23 cellular contexts compared by ENCODE assay signal in the genomic region with DNA sequence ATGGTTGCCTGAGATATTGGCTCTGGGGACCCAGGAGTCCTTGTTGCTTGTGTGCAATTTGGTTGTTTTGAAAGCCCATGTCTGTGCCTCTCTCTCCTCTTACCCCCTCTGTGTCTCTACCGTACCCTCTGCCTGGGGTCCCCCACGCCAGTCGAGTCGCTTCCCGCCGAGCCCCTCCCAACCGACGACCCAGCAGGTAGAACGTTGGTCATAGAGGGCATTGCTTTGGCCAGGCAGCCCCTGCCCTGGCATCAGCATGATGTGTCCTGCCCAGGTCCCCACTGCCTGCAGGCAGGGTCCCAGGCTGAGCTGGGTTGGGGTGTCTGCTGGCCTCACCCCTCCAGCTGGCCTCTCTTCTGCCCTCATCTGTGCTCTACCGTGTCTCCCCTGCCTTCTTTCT. TPM values are rescaled to one million over a fixed set of nuclear protein-coding genes. Genes with fewer than 3 reads are reported as not detected.
A peak's percentile ranks its signal among the peaks of the same experiment; 100 is the strongest.
DNase-seq lines count a peak whose midpoint lies in the region; ATAC-seq, FAIRE-seq and TF ChIP-seq lines count a peak whose summit lies in the region.
"Had no signal": no experiment of that assay in that cellular context is flagged by ENCODE, and none has a peak within 500 bp of the region (broad histone marks: within the 10 kb centered on the region; RNA-seq: fewer than 3 reads in every experiment).

No MANE protein-coding gene starts in this region.

- H3K14ac ChIP-seq in H1 (ENCODE audit: insufficient read length) = no peak overlapping the region

- no peak overlapping the region for H2BK120ac ChIP-seq in H1 (replicated peaks; ENCODE audit: low read depth, low read length)

- no peak overlapping the region for H3K9ac ChIP-seq in H1 (replicated peaks in 1 of 4; ENCODE audit: extremely low read depth in 1 of 4, low read depth in 3 of 4, low read length in 3 of 4)
- H3K9ac ChIP-seq: GM23248 had no signal

- no peak for TF ChIP-seq EP300 in H1 (IDR thresholded peaks at IDR 0.05; ENCODE audit: borderline replicate concordance in 1 of 2, low read depth in 2 of 2, low read length in 2 of 2)

- no peaks in the 10 kb centered on the region for H3K4me1 Mint-ChIP-seq in brain
- H3K4me1 Mint-ChIP-seq: CD4-positive, CD25-positive, alpha-beta regulatory T cell; CD8-positive, alpha-beta memory T cell had no signal

- H2AK5ac ChIP-seq in H1 (ENCODE audit: low read depth, low read length) = no peak overlapping the region

- TF ChIP-seq CTCF in RWPE1 (conservative IDR thresholded peaks at IDR 0.05; ENCODE audit: low read depth) = no peak
- no peak for TF ChIP-seq CTCF in brain (conservative IDR thresholded peaks at IDR 0.05)
- TF ChIP-seq CTCF in H1 (IDR thresholded peaks at IDR 0.05; ENCODE audit: control extremely low read depth in 1 of 3, insufficient read depth in 1 of 3, low read depth in 1 of 3, low read length in 3 of 3) = no peak

- H2BK12ac ChIP-seq in H1 (ENCODE audit: low read depth, low read length) = no peak overlapping the region

- H3K23ac ChIP-seq in H1 (ENCODE audit: insufficient read length) = no peak overlapping the region

- no peak overlapping the region for H3K18ac ChIP-seq in H1 (ENCODE audit: extremely low read depth, low read length)

- no peak overlapping the region for H4K5ac ChIP-seq in H1 (ENCODE audit: insufficient read length, low read depth, low read length)

- H3K4me3 Mint-ChIP-seq in brain = no peak overlapping the region
- H3K4me3 Mint-ChIP-seq: CD4-positive, CD25-positive, alpha-beta regulatory T cell; CD8-positive, alpha-beta memory T cell had no signal

- no peaks in the 10 kb centered on the region for H3K4me1 ChIP-seq in H1 (replicated peaks in 1 of 4; ENCODE audit: control insufficient read depth in 3 of 4, insufficient read depth in 4 of 4, low read length in 3 of 4)

- H3K27me3 ChIP-seq in H1 (replicated peaks in 1 of 4; ENCODE audit: control insufficient read depth in 3 of 4, extremely low read depth in 1 of 4, insufficient read depth in 3 of 4, low read length in 3 of 4) = no peaks in the 10 kb centered on the region
- H3K27me3 ChIP-seq: BE2C had no signal

- H3K27ac ChIP-seq in RWPE1 = peak overlapping the region; percentile 35
- H3K27ac ChIP-seq in H1 (ENCODE audit: low read depth, low read length) = no peak overlapping the region
- peak overlapping the region; percentile 40 for H3K27ac ChIP-seq in temporal lobe (ENCODE audit: low read depth, low read length)
- H3K27ac ChIP-seq: GM23248 had no signal

- no peak overlapping the region for H2BK15ac ChIP-seq in H1 (ENCODE audit: low read length)

- no peak overlapping the region for H2BK20ac ChIP-seq in H1 (ENCODE audit: low read length)

- DNase-seq in RWPE1 (ENCODE audit: low spot score) = no peak
- DNase-seq in H1 (ENCODE audit: low read depth in 1 of 2, low spot score in 2 of 2) = no peak
- DNase-seq in glomerular visceral epithelial cell (ENCODE audit: extremely low spot score) = no peak
- DNase-seq: ACHN; BE2C; CD4-positive, CD25-positive, alpha-beta regulatory T cell; CD8-positive, alpha-beta memory T cell; COR-L47; DMS 273 treated with DMSO at 0.1 percent for 48 hours; DMS53; DND-41; EL; GM23248; HCEC 1CT; IMR-90 had no signal

- peaks cover 4% of the 10 kb centered on the region; the same call in 1 of the 2 replicates for H3K79me1 ChIP-seq in H1 (ENCODE audit: low read depth, low read length)

- POLR2A ChIA-PET in RWPE1 (lab: Yijun Ruan, JAX; ENCODE audit: low non-redundant PET) = no interaction called here
- POLR2A ChIA-PET in H1 (lab: Charles Lee; ENCODE audit: partially characterized antibody) = interaction anchor here (0.6 to 25.8 kb wide), 4 partner anchors 10 to 270 kb away, joined by 3 to 574 read pairs (median 171); a partner anchor contains a TSS

- H3K4me2 ChIP-seq in H1 (ENCODE audit: insufficient read depth in 1 of 2, low read depth in 2 of 2, low read length in 2 of 2) = no peak overlapping the region

- no peak for TF ChIP-seq POLR2A in H1 (IDR thresholded peaks at IDR 0.05; ENCODE audit: control extremely low read depth in 1 of 2, low read depth in 2 of 2, low read length in 2 of 2)

- TF ChIP-seq RAD21 in H1 (IDR thresholded peaks at IDR 0.05 in 1 of 2, conservative IDR thresholded peaks at IDR 0.05 in 1 of 2; ENCODE audit: low read depth in 2 of 2, low read length in 2 of 2) = no peak

- no peaks in the 10 kb centered on the region for H3K9me3 Mint-ChIP-seq in brain
- H3K9me3 Mint-ChIP-seq: CD4-positive, CD25-positive, alpha-beta regulatory T cell; CD8-positive, alpha-beta memory T cell had no signal

- no peak overlapping the region for H4K8ac ChIP-seq in H1 (ENCODE audit: extremely low read depth, insufficient read depth, low read length)

- no peak overlapping the region for H3K4me3 ChIP-seq in H1 (ENCODE audit: extremely low read depth in 1 of 4, insufficient read depth in 2 of 4, low read depth in 3 of 4, low read length in 4 of 4)
- H3K4me3 ChIP-seq: GM23248 had no signal

- FAIRE-seq in H1 (lab: Jason Lieb, UNC) = no peak
- FAIRE-seq: GM12891, H54, HTR-8/SVneo had no signal

- no peak overlapping the region for H4K91ac ChIP-seq in H1 (replicated peaks; ENCODE audit: insufficient read length, low read length)

- no peaks in the 10 kb centered on the region for H3K23me2 ChIP-seq in H1 (ENCODE audit: low read depth, low read length)

- WGBS in H1 (ENCODE audit: extremely low coverage in 1 of 2, insufficient coverage in 1 of 2, insufficient read length in 1 of 2, insufficient replicate concordance in 2 of 2, low coverage in 1 of 2, low lambda C conversion rate in 2 of 2, missing lambda C conversion rate in 1 of 2), 2 experiments = 97% methylated on average over 10 of the region's 10 CpGs; no CpG with 5 or more reads in 1 of the 2 experiments

- no peaks in the 10 kb centered on the region for H3K27me3 Mint-ChIP-seq in brain

- ATAC-seq in HG03196 (IDR thresholded peaks at IDR 0.05; ENCODE audit: unreplicated experiment) = no peak

- H3K4ac ChIP-seq in H1 (replicated peaks; ENCODE audit: insufficient read length, low read depth, low read length) = no peak overlapping the region

- H4K20me1 ChIP-seq in H1 (replicated peaks in 1 of 2; ENCODE audit: control insufficient read depth in 1 of 2, insufficient read depth in 2 of 2, low read length in 2 of 2) = peaks cover 0 to 7% of the 10 kb centered on the region in 2 experiments

- peak overlapping the region; percentile 24; the same call in 1 of the 2 replicates for H2BK5ac ChIP-seq in H1 (ENCODE audit: low read depth, low read length)

- peaks cover 16 to 72% (median 51%) of the 10 kb centered on the region in 4 experiments for H3K36me3 ChIP-seq in H1 (ENCODE audit: control insufficient read depth in 2 of 4, insufficient read depth in 4 of 4, low read length in 3 of 4)

- H3K56ac ChIP-seq in H1 (replicated peaks; ENCODE audit: insufficient read length, low read depth, low read length) = no peak overlapping the region

- no peak overlapping the region for H2AFZ ChIP-seq in H1 (ENCODE audit: low read length)
- H2AFZ ChIP-seq: GM23248 had no signal

- H3K36me3 Mint-ChIP-seq in brain = peaks cover 70% of the 10 kb centered on the region
- H3K36me3 Mint-ChIP-seq: CD4-positive, CD25-positive, alpha-beta regulatory T cell; CD8-positive, alpha-beta memory T cell had no signal

- CTCF ChIA-PET in RWPE1 (lab: Yijun Ruan, JAX) (interaction anchor here (0.6 to 1.9 kb wide), 3 partner anchors 38 to 754 kb away, joined by 3 to 8 read pairs (median 4); no protein-coding TSS in a partner anchor), H1 (lab: Charles Lee; ENCODE audit: partially characterized antibody) (interaction anchor here (1.6 to 19.1 kb wide), 4 partner anchors 9 to 41 kb away, joined by 4 to 435 read pairs (median 28); a partner anchor contains a TSS)

- H3K9me3 ChIP-seq in H1 (ENCODE audit: insufficient read depth in 2 of 2, low read depth in 1 of 2, low read length in 1 of 2) = no peaks in the 10 kb centered on the region
- H3K9me3 ChIP-seq: BE2C had no signal

- H3K27ac Mint-ChIP-seq in brain = peak overlapping the region in 4 of 5 experiments; percentile 35 to 83 (median 65)
- H3K27ac Mint-ChIP-seq: CD4-positive, CD25-positive, alpha-beta regulatory T cell; CD8-positive, alpha-beta memory T cell had no signal

- no peaks in the 10 kb centered on the region for H3K79me2 ChIP-seq in H1 (ENCODE audit: control insufficient read depth in 1 of 2, insufficient read depth in 2 of 2, low read length in 2 of 2)

TF ChIP-seq in H1, 55 proteins besides CTCF, POLR2A, EP300 and RAD21:
- TF ChIP-seq SUZ12 (IDR thresholded peaks at IDR 0.05; ENCODE audit: low read length) (no peak), HDAC6 (IDR thresholded peaks at IDR 0.05; ENCODE audit: low read depth, low read length) (no peak), CHD2 (IDR thresholded peaks at IDR 0.05; ENCODE audit: low read length) (no peak), GTF2F1 (IDR thresholded peaks at IDR 0.05; ENCODE audit: borderline replicate concordance, low read depth, low read length) (no peak), RFX5 (IDR thresholded peaks at IDR 0.05; ENCODE audit: borderline replicate concordance, low read depth, low read length) (no peak), SP2 (IDR thresholded peaks at IDR 0.05; ENCODE audit: low read length) (no peak)

RNA-seq across cellular contexts. Expression of a gene that starts 35.0 kb away (rescaled TPM):
- polyA plus RNA-seq in brain (ENCODE audit: insufficient read depth, low read depth, low replicate concordance) (not detected), H1 (2011; rRNA removed) (0.03 TPM in 1 of 2 replicates, not detected in the other)
- not detected in 2 replicates for total RNA-seq in H1 (2021; fragmentation: NEBNext Ultra II Directional; extraction: Animal tissue kit (Norgen Biotek cat#: 25700))
- polyA plus RNA-seq in H1 (2011; cell fraction: cytosol; rRNA removed) = not detected
- 0.20 TPM for polyA plus RNA-seq in H1 (2011; cell fraction: nucleus; rRNA removed)
- 0.16 to 0.46 TPM (median 0.27 TPM) in 4 replicates for polyA plus RNA-seq in H1 (2012, experiment 1 of 2)
- polyA plus RNA-seq in H1 (2012, experiment 2 of 2) = 0.45 TPM
- not detected for polyA plus RNA-seq in H1 (2013, experiment 1 of 2)
- not detected for polyA plus RNA-seq in H1 (2013, experiment 2 of 2)
- not detected in 2 replicates for polyA minus RNA-seq in H1 (2011; rRNA and poly(A)+ RNA removed)
- not detected for polyA minus RNA-seq in H1 (2011; cell fraction: cytosol; rRNA and poly(A)+ RNA removed)
- not detected for polyA minus RNA-seq in H1 (2011; cell fraction: nucleus; rRNA and poly(A)+ RNA removed)
- total RNA-seq in temporal lobe = not detected
- total RNA-seq: A172; CD4-positive, CD25-positive, alpha-beta regulatory T cell; CD8-positive, alpha-beta memory T cell; G401; GM23248; IMR-90 had no signal
- polyA plus RNA-seq: CD4-positive, CD25-positive, alpha-beta regulatory T cell; CD8-positive, alpha-beta memory T cell; IMR-90 had no signal

RNA-seq across cellular contexts. Expression of a gene that starts 37.1 kb away (rescaled TPM):
- 85.1 TPM for polyA plus RNA-seq in brain (ENCODE audit: insufficient read depth, low read depth, low replicate concordance)
- 74.8 and 74.9 TPM in 2 replicates for total RNA-seq in H1 (2021; fragmentation: NEBNext Ultra II Directional; extraction: Animal tissue kit (Norgen Biotek cat#: 25700))
- 53.9 and 70.6 TPM in 2 replicates for polyA plus RNA-seq in H1 (2011; rRNA removed)
- 66.4 TPM for polyA plus RNA-seq in H1 (2011; cell fraction: cytosol; rRNA removed)
- polyA plus RNA-seq in H1 (2011; cell fraction: nucleus; rRNA removed) = 211 TPM
- 47.2 to 67.0 TPM (median 64.5 TPM) in 4 replicates for polyA plus RNA-seq in H1 (2012, experiment 1 of 2)
- polyA plus RNA-seq in H1 (2012, experiment 2 of 2) = 57.7 TPM
- 44.2 TPM for polyA plus RNA-seq in H1 (2013, experiment 1 of 2)
- polyA plus RNA-seq in H1 (2013, experiment 2 of 2) = 40.0 TPM
- polyA minus RNA-seq in H1 (2011; rRNA and poly(A)+ RNA removed) = 57.0 and 74.3 TPM in 2 replicates
- polyA minus RNA-seq in H1 (2011; cell fraction: cytosol; rRNA and poly(A)+ RNA removed) = 57.3 TPM
- 100 TPM for polyA minus RNA-seq in H1 (2011; cell fraction: nucleus; rRNA and poly(A)+ RNA removed)
- 57.0 TPM for total RNA-seq in temporal lobe
